9 cellular contexts compared by ENCODE assay signal in genomic region chr2:53467467-53467866, GRCh38.
"Had no signal": no experiment of that assay in that cellular context is flagged by ENCODE, and none has a peak within 500 bp of the region (broad histone marks: within the 10 kb centered on the region; RNA-seq: fewer than 3 reads in every experiment).

No MANE protein-coding gene starts in this region.

- DNase-seq: GM23248, GOT3, H7, HFFc6, IMR-90, KBM-7 had no signal

- H3K27ac ChIP-seq: GM23248, HL-60 had no signal

- H3K9me3 ChIP-seq: HAP-1 had no signal

- H3K4me3 ChIP-seq: GM23248, HAP-1 had no signal

- ATAC-seq: HCT116 had no signal

- H2AFZ ChIP-seq: GM23248 had no signal

- H3K4me1 ChIP-seq: HAP-1 had no signal

- H3K36me3 ChIP-seq: HAP-1 had no signal

- H3K9ac ChIP-seq: GM23248 had no signal
